ENCODE assay signal across 14 cellular contexts in genomic region chr9:98379572-98379971, GRCh38.
"Had no signal": no experiment of that assay in that cellular context is flagged by ENCODE, and none has a peak within 500 bp of the region (broad histone marks: within the 10 kb centered on the region; RNA-seq: fewer than 3 reads in every experiment).

No MANE protein-coding gene starts in this region.

- H3K27me3 Mint-ChIP-seq: activated naive CD8-positive, alpha-beta T cell treated with anti-CD3 and anti-CD28 coated beads, Interleukin-2, amount 10 ng/mL, durations not matched to agents 7 days and 5 days had no signal

- DNase-seq: activated CD4-positive, alpha-beta T cell treated with anti-CD3 and anti-CD28 coated beads, Interleukin-2, amount 50 U/mL, for 48 hours; activated naive CD4-positive, alpha-beta T cell treated with Interleukin-2 at 50 U/mL for 16 hours; activated naive CD8-positive, alpha-beta T cell treated with anti-CD3 and anti-CD28 coated beads, Interleukin-2, amount 10 ng/mL, durations not matched to agents 7 days and 5 days; effector memory CD4-positive, alpha-beta T cell; esophagus squamous epithelium; hippocampal formation; left cardiac atrium; naive thymus-derived CD8-positive, alpha-beta T cell; stimulated activated CD4-positive, alpha-beta T cell treated with anti-CD3 and anti-CD28 coated beads, Interleukin-4, amount 100 ng/mL, for 4 hours; stimulated activated naive CD4-positive, alpha-beta T cell; T-helper 2 cell; tibial artery had no signal

- H3K36me3 Mint-ChIP-seq: activated naive CD8-positive, alpha-beta T cell treated with anti-CD3 and anti-CD28 coated beads, Interleukin-2, amount 10 ng/mL, durations not matched to agents 7 days and 5 days; naive thymus-derived CD8-positive, alpha-beta T cell had no signal

- ATAC-seq: left cardiac atrium; naive thymus-derived CD8-positive, alpha-beta T cell had no signal

- H3K27ac ChIP-seq: esophagus squamous epithelium, tibial artery had no signal

- H3K4me3 Mint-ChIP-seq: activated naive CD8-positive, alpha-beta T cell treated with anti-CD3 and anti-CD28 coated beads, Interleukin-2, amount 10 ng/mL, durations not matched to agents 7 days and 5 days; naive thymus-derived CD8-positive, alpha-beta T cell had no signal

- H3K9me3 ChIP-seq: esophagus squamous epithelium, spleen, tibial artery had no signal

- H3K4me3 ChIP-seq: esophagus squamous epithelium, spleen, tibial artery had no signal

- H3K36me3 ChIP-seq: esophagus squamous epithelium, spleen, tibial artery had no signal

- H3K27ac Mint-ChIP-seq: activated naive CD8-positive, alpha-beta T cell treated with anti-CD3 and anti-CD28 coated beads, Interleukin-2, amount 10 ng/mL, durations not matched to agents 7 days and 5 days; activated T-helper 2 cell treated with anti-CD3 and anti-CD28 coated beads, Interferon-gamma antibody, Interleukin-2, Interleukin-4, amounts not matched to agents 10 μg/mL and 5 μg/mL and 100 μg/mL, durations not matched to agents 14 hours and 24 hours and 36 hours; naive thymus-derived CD8-positive, alpha-beta T cell had no signal

- H3K9me3 Mint-ChIP-seq: activated naive CD8-positive, alpha-beta T cell treated with anti-CD3 and anti-CD28 coated beads, Interleukin-2, amount 10 ng/mL, durations not matched to agents 7 days and 5 days; activated T-helper 2 cell treated with anti-CD3 and anti-CD28 coated beads, Interferon-gamma antibody, Interleukin-2, Interleukin-4, amounts not matched to agents 10 μg/mL and 5 μg/mL and 100 μg/mL, durations not matched to agents 14 hours and 24 hours and 36 hours; naive thymus-derived CD8-positive, alpha-beta T cell had no signal

- H3K27me3 ChIP-seq: esophagus squamous epithelium, spleen, tibial artery had no signal

- H3K4me1 ChIP-seq: esophagus squamous epithelium, tibial artery had no signal

- H3K4me1 Mint-ChIP-seq: activated naive CD8-positive, alpha-beta T cell treated with anti-CD3 and anti-CD28 coated beads, Interleukin-2, amount 10 ng/mL, durations not matched to agents 7 days and 5 days had no signal
